ENCODE assay signal across 7 cellular contexts in genomic region chr9:7376213-7376612, GRCh38.
"Had no signal": no experiment of that assay in that cellular context is flagged by ENCODE, and none has a peak within 500 bp of the region (broad histone marks: within the 10 kb centered on the region; RNA-seq: fewer than 3 reads in every experiment).

No MANE protein-coding gene starts in this region.

- H3K4me3 Mint-ChIP-seq: GM23338, H9, HFFc6 had no signal

- H3K27ac Mint-ChIP-seq: GM23338, H9, HFFc6 had no signal

- DNase-seq: H9, HCEC 1CT, HFFc6, KG1 had no signal

- H3K27ac ChIP-seq: HL-60 had no signal

- H3K4me1 Mint-ChIP-seq: GM23338 had no signal

- H3K4me3 ChIP-seq: GM23338, K562 had no signal
